ENCODE assay signal across 8 cellular contexts in genomic region chr11:58675344-58676155, GRCh38. TPM values are rescaled to one million over a fixed set of nuclear protein-coding genes. Genes with fewer than 3 reads are reported as not detected.
A peak's percentile ranks its signal among the peaks of the same experiment; 100 is the strongest.
DNase-seq lines count a peak whose midpoint lies in the region; ATAC-seq, FAIRE-seq and TF ChIP-seq lines count a peak whose summit lies in the region.

No MANE protein-coding gene starts in this region.

- TF ChIP-seq CTCF in A673 (conservative IDR thresholded peaks at IDR 0.05; ENCODE audit: low read depth, low read length) (peak; percentile 99), coronary artery (IDR thresholded peaks at IDR 0.05) (peak; percentile 77), lower lobe of right lung (IDR thresholded peaks at IDR 0.05) (peak; percentile 97)

- no TSS peak for BruUV-seq in A673 (replicated peaks; lab: Mats Ljungman, UMichigan)

- H3K27ac ChIP-seq in A673 (ENCODE audit: low read depth, low read length, poor library complexity, severe bottlenecking) (no peak overlapping the region), coronary artery (no peak overlapping the region), lower lobe of right lung (no peak overlapping the region)

- peak; percentile 86 for FAIRE-seq in GM12891 (lab: Jason Lieb, UNC)

- intact Hi-C loops in A673 (cut with micrococcal nuclease; ENCODE audit: unreplicated experiment) (loop anchor here (1.0 kb wide), 1 partner anchor 98 kb away; no protein-coding TSS in a partner anchor), lower lobe of right lung (cut with DNase I) (no loop called here)

- POLR2A ChIA-PET in A673 (lab: Charles Lee; ENCODE audit: low non-redundant PET): no interaction called here

- no peaks in the 10 kb centered on the region for H3K4me1 ChIP-seq in A673 (ENCODE audit: insufficient read depth, low read length, poor library complexity, severe bottlenecking)
- H3K4me1 ChIP-seq in lower lobe of right lung: no peaks in the 10 kb centered on the region

- H3K27me3 ChIP-seq in A673 (replicated peaks; ENCODE audit: insufficient read depth, low read depth, low read length, poor library complexity): no peaks in the 10 kb centered on the region
- H3K27me3 ChIP-seq in lower lobe of right lung (ENCODE audit: low read depth): peaks cover 10% of the 10 kb centered on the region

- CTCF ChIA-PET in A673 (lab: Charles Lee): no interaction called here

- TF ChIP-seq POLR2A in GM12891 (IDR thresholded peaks at IDR 0.05; ENCODE audit: low read depth, low read length): no peak

- DNase-seq in A673 (ENCODE audit: low spot score) (peak; percentile 75), GM12891 (ENCODE audit: insufficient read length, low spot score) (peak; percentile 61), NCI-H2107 (lab: John Stamatoyannopoulos, UW) (peak; percentile 17), coronary artery (ENCODE audit: low spot score) (no peak), lower lobe of right lung (peak; percentile 75)
- peak; percentile 67 to 79 for DNase-seq in activated CD4-positive, alpha-beta T cell treated with anti-CD3 and anti-CD28 coated beads for 4 hours
- peak; percentile 64 for DNase-seq in stimulated activated CD8-positive, alpha-beta memory T cell treated with anti-CD3 and anti-CD28 coated beads, Interleukin-12 subunit alpha, Interleukin-12 subunit beta, amount 100 ng/mL, for 1 hour (ENCODE audit: low read depth)

- ATAC-seq in HG02840 (IDR thresholded peaks at IDR 0.05; ENCODE audit: low FRiP score, unreplicated experiment) (peak; percentile 82), lower lobe of right lung (peak; percentile 84 to 89)

- no peaks in the 10 kb centered on the region for H3K36me3 ChIP-seq in A673 (ENCODE audit: insufficient read depth, low read length, poor library complexity, severe bottlenecking)
- H3K36me3 ChIP-seq in lower lobe of right lung: no peaks in the 10 kb centered on the region

- H3K9me3 ChIP-seq in A673 (ENCODE audit: low read depth, low read length, poor library complexity, severe bottlenecking) (no peaks in the 10 kb centered on the region), lower lobe of right lung (no peaks in the 10 kb centered on the region)

- H3K4me3 ChIP-seq in A673 (ENCODE audit: low read depth, low read length, poor library complexity, severe bottlenecking) (no peak overlapping the region), coronary artery (no peak overlapping the region), lower lobe of right lung (no peak overlapping the region)

TF ChIP-seq in GM12891, 5 proteins besides CTCF, POLR2A, EP300 and RAD21:
- TF ChIP-seq POU2F2 (IDR thresholded peaks at IDR 0.05; ENCODE audit: low read depth, low read length) (no peak), TAF1 (IDR thresholded peaks at IDR 0.05; ENCODE audit: low read depth, low read length) (no peak), PAX5 (IDR thresholded peaks at IDR 0.05; ENCODE audit: insufficient read depth, low read length, severe bottlenecking) (no peak), SPI1 (IDR thresholded peaks at IDR 0.05; ENCODE audit: low read depth, low read length) (no peak), POLR2AphosphoS5 (IDR thresholded peaks at IDR 0.05; ENCODE audit: low read depth, low read length) (no peak)
TF ChIP-seq in GM12891: peak in this region for 0.

RNA-seq across cellular contexts. Expression of gene CNTF, which starts 53.1 kb away (rescaled TPM):
- total RNA-seq in A673 (2021) (5.1 and 5.5 TPM in 2 replicates), lower lobe of right lung (1.9 TPM)
- 1.2 TPM for polyA plus RNA-seq in GM12891 (2012; ENCODE audit: low read depth, missing spikeins)

RNA-seq across cellular contexts. Expression of gene GLYAT, which starts 56.2 kb away (rescaled TPM):
- total RNA-seq in A673 (2021): 0.39 TPM in 1 of 2 replicates, not detected in the other
- not detected for polyA plus RNA-seq in GM12891 (2012; ENCODE audit: low read depth, missing spikeins)
- not detected for total RNA-seq in lower lobe of right lung
